ENCODE assay signal across 23 cellular contexts in genomic region chr6:37276916-37277509, GRCh38. TPM values are rescaled to one million over a fixed set of nuclear protein-coding genes. Genes with fewer than 3 reads are reported as not detected.
DNase-seq lines count a peak whose midpoint lies in the region; ATAC-seq, FAIRE-seq and TF ChIP-seq lines count a peak whose summit lies in the region.
"Had no signal": no experiment of that assay in that cellular context is flagged by ENCODE, and none has a peak within 500 bp of the region (broad histone marks: within the 10 kb centered on the region; RNA-seq: fewer than 3 reads in every experiment).

No MANE protein-coding gene starts in this region.

- H3K9me3 Mint-ChIP-seq in natural killer cell treated with Interleukin-12 subunit alpha and Interleukin-12 subunit beta and Interleukin-15 and Interleukin-18, amount 100 ng/mL, for 72 hours = peaks cover 2% of the 10 kb centered on the region
- H3K9me3 Mint-ChIP-seq: activated T-helper 2 cell treated with anti-CD3 and anti-CD28 coated beads, Interferon-gamma antibody, Interleukin-2, Interleukin-4, amounts not matched to agents 10 μg/mL and 5 μg/mL and 100 μg/mL, durations not matched to agents 14 hours and 24 hours and 36 hours; HFFc6; mesothelial cell of epicardium had no signal

- peak overlapping the region; percentile 55 for H3K4me3 Mint-ChIP-seq in natural killer cell treated with Interleukin-12 subunit alpha and Interleukin-12 subunit beta and Interleukin-15 and Interleukin-18, amount 100 ng/mL, for 72 hours
- H3K4me3 Mint-ChIP-seq: HFFc6, mesothelial cell of epicardium had no signal

- no peak for TF ChIP-seq CTCF in kidney (IDR thresholded peaks at IDR 0.05; ENCODE audit: borderline replicate concordance, extremely low read depth, insufficient read depth)

- peak overlapping the region; percentile 81 to 89 for H3K27ac Mint-ChIP-seq in natural killer cell treated with Interleukin-12 subunit alpha and Interleukin-12 subunit beta and Interleukin-15 and Interleukin-18, amount 100 ng/mL, for 72 hours
- H3K27ac Mint-ChIP-seq: HFFc6, mesothelial cell of epicardium had no signal

- H3K27ac ChIP-seq in kidney (ENCODE audit: low read depth in 2 of 2, low read length in 2 of 2) = no peak overlapping the region
- H3K27ac ChIP-seq: A549, breast epithelium, parathyroid adenoma, suprapubic skin had no signal

- H3K36me3 Mint-ChIP-seq in natural killer cell treated with Interleukin-12 subunit alpha and Interleukin-12 subunit beta and Interleukin-15 and Interleukin-18, amount 100 ng/mL, for 72 hours = peaks cover 10% of the 10 kb centered on the region

- no peak for FAIRE-seq in kidney (lab: Jason Lieb, UNC)
- FAIRE-seq: A549, endometrium, frontal cortex, GM18507 had no signal

- intact Hi-C loops in kidney (cut with DNase I) = no loop called here

- peaks cover 0 to 6% of the 10 kb centered on the region in 2 donors for H3K36me3 ChIP-seq in kidney (ENCODE audit: control insufficient read depth in 1 of 2, insufficient read depth in 2 of 2, low read length in 2 of 2)
- H3K36me3 ChIP-seq: breast epithelium had no signal

- H3K4me3 ChIP-seq in kidney (ENCODE audit: low read length in 2 of 2) = no peak overlapping the region
- H3K4me3 ChIP-seq: A549, breast epithelium, suprapubic skin had no signal

- DNase-seq in activated CD4-positive, CD25-positive, alpha-beta regulatory T cell treated with anti-CD3 and anti-CD28 coated beads, Interleukin-2, amount 50 U/mL, for 72 hours = no peak
- DNase-seq in NAMALWA (ENCODE audit: low spot score) (peak; percentile 48), dermis blood vessel endothelial cell (no peak), kidney (no peak)
- DNase-seq in natural killer cell treated with Interleukin-12 subunit alpha and Interleukin-12 subunit beta and Interleukin-15 and Interleukin-18, amount 100 ng/mL, for 72 hours (ENCODE audit: low spot score) = no peak
- DNase-seq: activated CD4-positive, alpha-beta T cell treated with anti-CD3 and anti-CD28 coated beads, Interleukin-2, amount 50 U/mL, for 1 hour; GDM1; HFFc6; NCI-H1417 treated with DMSO at 0.1 percent for 48 hours; NCI-H510A; stimulated activated CD4-positive, alpha-beta T cell treated with anti-CD3 and anti-CD28 coated beads, Interleukin-12 subunit alpha, Interleukin-12 subunit beta, amount 100 ng/mL, for 4 hours had no signal

- ATAC-seq in activated CD4-positive, CD25-positive, alpha-beta regulatory T cell treated with anti-CD3 and anti-CD28 coated beads, Interleukin-2, amount 50 U/mL, for 24 hours = peak; percentile 40 to 52
- peak; percentile 68 for ATAC-seq in GM19397 (IDR thresholded peaks at IDR 0.05; ENCODE audit: unreplicated experiment)
- peak; percentile 31 to 54 for ATAC-seq in natural killer cell treated with Interleukin-12 subunit alpha and Interleukin-12 subunit beta and Interleukin-15 and Interleukin-18, amount 100 ng/mL, for 72 hours
- no peak for ATAC-seq in GM18498 (IDR thresholded peaks at IDR 0.05; ENCODE audit: unreplicated experiment)
- ATAC-seq: A549 had no signal

- no peak overlapping the region for H3K9ac ChIP-seq in kidney (ENCODE audit: low read length in 2 of 2)
- H3K9ac ChIP-seq: parathyroid adenoma had no signal

- H3K9me3 ChIP-seq in kidney (ENCODE audit: control insufficient read depth in 1 of 2, low read length in 2 of 2) = no peaks in the 10 kb centered on the region
- H3K9me3 ChIP-seq: A549, breast epithelium, suprapubic skin had no signal

- peaks cover 6 to 7% of the 10 kb centered on the region in 2 donors for H3K4me1 ChIP-seq in kidney (ENCODE audit: control insufficient read depth in 1 of 2, insufficient read depth in 1 of 2, low read depth in 1 of 2, low read length in 2 of 2)
- H3K4me1 ChIP-seq: A549, breast epithelium had no signal

- H3K27me3 Mint-ChIP-seq in natural killer cell treated with Interleukin-12 subunit alpha and Interleukin-12 subunit beta and Interleukin-15 and Interleukin-18, amount 100 ng/mL, for 72 hours = no peaks in the 10 kb centered on the region

- peaks cover 66 to 75% of the 10 kb centered on the region in 2 donors for H3K4me1 Mint-ChIP-seq in natural killer cell treated with Interleukin-12 subunit alpha and Interleukin-12 subunit beta and Interleukin-15 and Interleukin-18, amount 100 ng/mL, for 72 hours (ENCODE audit: low read depth in 2 of 2)

RNA-seq across cellular contexts. Expression of gene TMEM217, which starts 19.1 kb away (rescaled TPM):
- total RNA-seq in natural killer cell treated with Interleukin-12 subunit alpha and Interleukin-12 subunit beta and Interleukin-15 and Interleukin-18, amount 100 ng/mL, for 72 hours = 10 to 100 TPM; 23.5 to 23.7 TPM
- 12.1 and 12.4 TPM in 2 replicates for total RNA-seq in dermis blood vessel endothelial cell
- 0.72 TPM for total RNA-seq in kidney
- polyA plus RNA-seq in kidney (ENCODE audit: insufficient read depth, low read depth, low replicate concordance) = 0.67 TPM

RNA-seq across cellular contexts. Expression of gene TBC1D22B, which starts 19.4 kb away (rescaled TPM):
- 10 to 100 TPM; 27.3 to 37.8 TPM for total RNA-seq in natural killer cell treated with Interleukin-12 subunit alpha and Interleukin-12 subunit beta and Interleukin-15 and Interleukin-18, amount 100 ng/mL, for 72 hours
- total RNA-seq in dermis blood vessel endothelial cell (9.5 and 12.1 TPM in 2 replicates), kidney (12.8 TPM)
- 9.7 TPM for polyA plus RNA-seq in kidney (ENCODE audit: insufficient read depth, low read depth, low replicate concordance)
